Comparison of ENCODE assay signal across 1 cellular context in genomic region chr2:101622633-101623521, GRCh38.
TF ChIP-seq lines count a peak whose summit lies in the region.

No MANE protein-coding gene starts in this region.

TF ChIP-seq in GM12878, 131 proteins besides CTCF, POLR2A, EP300 and RAD21 (continued from another document):
- TF ChIP-seq ZBTB40 (IDR thresholded peaks at IDR 0.05; ENCODE audit: borderline replicate concordance) (no peak), RBBP5 (conservative IDR thresholded peaks at IDR 0.05) (no peak), CHD4 (IDR thresholded peaks at IDR 0.05) (no peak), ZSCAN29 (IDR thresholded peaks at IDR 0.05) (no peak), SREBF2 (IDR thresholded peaks at IDR 0.05; ENCODE audit: low read length) (no peak), E2F4 (IDR thresholded peaks at IDR 0.05; ENCODE audit: low read depth, low read length) (no peak), USF2 (IDR thresholded peaks at IDR 0.05; ENCODE audit: borderline replicate concordance, low read depth, low read length) (no peak), CREB1 (IDR thresholded peaks at IDR 0.05; ENCODE audit: low read depth) (peak; percentile 81), MYC (IDR thresholded peaks at IDR 0.05; ENCODE audit: insufficient read depth, insufficient read length, insufficient replicate concordance, low read length, severe bottlenecking) (no peak), ZNF274 (IDR thresholded peaks at IDR 0.05; ENCODE audit: insufficient read depth, insufficient read length) (no peak), HDAC2 (IDR thresholded peaks at IDR 0.05) (no peak), ZNF384 (IDR thresholded peaks at IDR 0.05; ENCODE audit: borderline replicate concordance, low read depth, low read length) (no peak), ZNF207 (IDR thresholded peaks at IDR 0.05; ENCODE audit: borderline replicate concordance) (no peak), KLF5 (IDR thresholded peaks at IDR 0.05; ENCODE audit: partially characterized antibody) (no peak), CBX3 (IDR thresholded peaks at IDR 0.05; ENCODE audit: borderline replicate concordance, low read depth) (no peak), PRDM15 (CRISPR knock-in tag; IDR thresholded peaks at IDR 0.05) (no peak), CEBPZ (IDR thresholded peaks at IDR 0.05; ENCODE audit: low read depth, low read length) (no peak), STAT3 (IDR thresholded peaks at IDR 0.05; ENCODE audit: low read depth, low read length) (no peak), BRCA1 (IDR thresholded peaks at IDR 0.05; ENCODE audit: low read depth, low read length) (no peak), BACH1 (IDR thresholded peaks at IDR 0.05; ENCODE audit: borderline replicate concordance) (no peak), SMARCA5 (IDR thresholded peaks at IDR 0.05) (peak; percentile 89), DPF2 (IDR thresholded peaks at IDR 0.05) (peak; percentile 92), SMAD5 (IDR thresholded peaks at IDR 0.05; ENCODE audit: low read depth) (no peak), SMAD1 (IDR thresholded peaks at IDR 0.05; ENCODE audit: low read depth, partially characterized antibody) (no peak), HDAC6 (IDR thresholded peaks at IDR 0.05; ENCODE audit: unreplicated experiment) (no peak), CBX5 (IDR thresholded peaks at IDR 0.05; ENCODE audit: low read depth) (no peak), SREBF1 (IDR thresholded peaks at IDR 0.05; ENCODE audit: low read length) (no peak), NBN (IDR thresholded peaks at IDR 0.05) (peak; percentile 73)
- TF ChIP-seq, protein P1, sequence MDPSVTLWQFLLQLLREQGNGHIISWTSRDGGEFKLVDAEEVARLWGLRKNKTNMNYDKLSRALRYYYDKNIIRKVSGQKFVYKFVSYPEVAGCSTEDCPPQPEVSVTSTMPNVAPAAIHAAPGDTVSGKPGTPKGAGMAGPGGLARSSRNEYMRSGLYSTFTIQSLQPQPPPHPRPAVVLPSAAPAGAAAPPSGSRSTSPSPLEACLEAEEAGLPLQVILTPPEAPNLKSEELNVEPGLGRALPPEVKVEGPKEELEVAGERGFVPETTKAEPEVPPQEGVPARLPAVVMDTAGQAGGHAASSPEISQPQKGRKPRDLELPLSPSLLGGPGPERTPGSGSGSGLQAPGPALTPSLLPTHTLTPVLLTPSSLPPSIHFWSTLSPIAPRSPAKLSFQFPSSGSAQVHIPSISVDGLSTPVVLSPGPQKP (IDR thresholded peaks at IDR 0.05; ENCODE audit: low read depth, low read length), result no peak
- TF ChIP-seq, protein P2, sequence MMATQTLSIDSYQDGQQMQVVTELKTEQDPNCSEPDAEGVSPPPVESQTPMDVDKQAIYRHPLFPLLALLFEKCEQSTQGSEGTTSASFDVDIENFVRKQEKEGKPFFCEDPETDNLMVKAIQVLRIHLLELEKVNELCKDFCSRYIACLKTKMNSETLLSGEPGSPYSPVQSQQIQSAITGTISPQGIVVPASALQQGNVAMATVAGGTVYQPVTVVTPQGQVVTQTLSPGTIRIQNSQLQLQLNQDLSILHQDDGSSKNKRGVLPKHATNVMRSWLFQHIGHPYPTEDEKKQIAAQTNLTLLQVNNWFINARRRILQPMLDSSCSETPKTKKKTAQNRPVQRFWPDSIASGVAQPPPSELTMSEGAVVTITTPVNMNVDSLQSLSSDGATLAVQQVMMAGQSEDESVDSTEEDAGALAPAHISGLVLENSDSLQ (IDR thresholded peaks at IDR 0.05), result peak; percentile 95
- TF ChIP-seq, protein P3, sequence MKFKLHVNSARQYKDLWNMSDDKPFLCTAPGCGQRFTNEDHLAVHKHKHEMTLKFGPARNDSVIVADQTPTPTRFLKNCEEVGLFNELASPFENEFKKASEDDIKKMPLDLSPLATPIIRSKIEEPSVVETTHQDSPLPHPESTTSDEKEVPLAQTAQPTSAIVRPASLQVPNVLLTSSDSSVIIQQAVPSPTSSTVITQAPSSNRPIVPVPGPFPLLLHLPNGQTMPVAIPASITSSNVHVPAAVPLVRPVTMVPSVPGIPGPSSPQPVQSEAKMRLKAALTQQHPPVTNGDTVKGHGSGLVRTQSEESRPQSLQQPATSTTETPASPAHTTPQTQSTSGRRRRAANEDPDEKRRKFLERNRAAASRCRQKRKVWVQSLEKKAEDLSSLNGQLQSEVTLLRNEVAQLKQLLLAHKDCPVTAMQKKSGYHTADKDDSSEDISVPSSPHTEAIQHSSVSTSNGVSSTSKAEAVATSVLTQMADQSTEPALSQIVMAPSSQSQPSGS (IDR thresholded peaks at IDR 0.05; ENCODE audit: low read length), result peak; percentile 73
- TF ChIP-seq, protein P4, sequence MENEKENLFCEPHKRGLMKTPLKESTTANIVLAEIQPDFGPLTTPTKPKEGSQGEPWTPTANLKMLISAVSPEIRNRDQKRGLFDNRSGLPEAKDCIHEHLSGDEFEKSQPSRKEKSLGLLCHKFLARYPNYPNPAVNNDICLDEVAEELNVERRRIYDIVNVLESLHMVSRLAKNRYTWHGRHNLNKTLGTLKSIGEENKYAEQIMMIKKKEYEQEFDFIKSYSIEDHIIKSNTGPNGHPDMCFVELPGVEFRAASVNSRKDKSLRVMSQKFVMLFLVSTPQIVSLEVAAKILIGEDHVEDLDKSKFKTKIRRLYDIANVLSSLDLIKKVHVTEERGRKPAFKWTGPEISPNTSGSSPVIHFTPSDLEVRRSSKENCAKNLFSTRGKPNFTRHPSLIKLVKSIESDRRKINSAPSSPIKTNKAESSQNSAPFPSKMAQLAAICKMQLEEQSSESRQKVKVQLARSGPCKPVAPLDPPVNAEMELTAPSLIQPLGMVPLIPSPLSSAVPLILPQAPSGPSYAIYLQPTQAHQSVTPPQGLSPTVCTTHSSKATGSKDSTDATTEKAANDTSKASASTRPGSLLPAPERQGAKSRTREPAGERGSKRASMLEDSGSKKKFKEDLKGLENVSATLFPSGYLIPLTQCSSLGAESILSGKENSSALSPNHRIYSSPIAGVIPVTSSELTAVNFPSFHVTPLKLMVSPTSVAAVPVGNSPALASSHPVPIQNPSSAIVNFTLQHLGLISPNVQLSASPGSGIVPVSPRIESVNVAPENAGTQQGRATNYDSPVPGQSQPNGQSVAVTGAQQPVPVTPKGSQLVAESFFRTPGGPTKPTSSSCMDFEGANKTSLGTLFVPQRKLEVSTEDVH (IDR thresholded peaks at IDR 0.05; ENCODE audit: low read depth, partially characterized antibody), result no peak
- TF ChIP-seq, protein P5, sequence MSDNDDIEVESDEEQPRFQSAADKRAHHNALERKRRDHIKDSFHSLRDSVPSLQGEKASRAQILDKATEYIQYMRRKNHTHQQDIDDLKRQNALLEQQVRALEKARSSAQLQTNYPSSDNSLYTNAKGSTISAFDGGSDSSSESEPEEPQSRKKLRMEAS (IDR thresholded peaks at IDR 0.05; ENCODE audit: low read depth, low read length), result no peak
- TF ChIP-seq, protein P6, sequence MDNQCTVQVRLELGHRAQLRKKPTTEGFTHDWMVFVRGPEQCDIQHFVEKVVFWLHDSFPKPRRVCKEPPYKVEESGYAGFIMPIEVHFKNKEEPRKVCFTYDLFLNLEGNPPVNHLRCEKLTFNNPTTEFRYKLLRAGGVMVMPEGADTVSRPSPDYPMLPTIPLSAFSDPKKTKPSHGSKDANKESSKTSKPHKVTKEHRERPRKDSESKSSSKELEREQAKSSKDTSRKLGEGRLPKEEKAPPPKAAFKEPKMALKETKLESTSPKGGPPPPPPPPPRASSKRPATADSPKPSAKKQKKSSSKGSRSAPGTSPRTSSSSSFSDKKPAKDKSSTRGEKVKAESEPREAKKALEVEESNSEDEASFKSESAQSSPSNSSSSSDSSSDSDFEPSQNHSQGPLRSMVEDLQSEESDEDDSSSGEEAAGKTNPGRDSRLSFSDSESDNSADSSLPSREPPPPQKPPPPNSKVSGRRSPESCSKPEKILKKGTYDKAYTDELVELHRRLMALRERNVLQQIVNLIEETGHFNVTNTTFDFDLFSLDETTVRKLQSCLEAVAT (IDR thresholded peaks at IDR 0.05), result no peak; the same call in none of the 2 replicates
